ENCODE assay signal across 8 cellular contexts in genomic region chr14:96741151-96741977, GRCh38. TPM values are rescaled to one million over a fixed set of nuclear protein-coding genes. Genes with fewer than 3 reads are reported as not detected.
DNase-seq lines count a peak whose midpoint lies in the region; ATAC-seq, FAIRE-seq and TF ChIP-seq lines count a peak whose summit lies in the region.

No MANE protein-coding gene starts in this region.

- TF ChIP-seq CTCF in AG04449 (IDR thresholded peaks at IDR 0.05; ENCODE audit: insufficient read depth, low read length, missing control alignments) (peak; percentile 98), upper lobe of right lung (IDR thresholded peaks at IDR 0.05) (peak; percentile 89)

- ATAC-seq in SK-N-SH treated with all-trans-retinoic acid at 6 μM for 48 hours (peak; percentile 91), upper lobe of right lung (peak; percentile 94)
- peak; percentile 81 to 93 for ATAC-seq in activated naive CD4-positive, alpha-beta T cell treated with anti-CD3 and anti-CD28 coated beads, Interleukin-2, amount 50 U/mL, for 72 hours

- H3K27me3 ChIP-seq in upper lobe of right lung: peaks cover 67% of the 10 kb centered on the region

- intact Hi-C loops in cardiac septum (cut with DNase I) (loop anchor here (5.0 kb wide), 1 partner anchor 174 kb away; no protein-coding TSS in a partner anchor), posterior vena cava (cut with DNase I) (no loop called here), upper lobe of right lung (cut with DNase I) (no loop called here)

- no peaks in the 10 kb centered on the region for H3K36me3 Mint-ChIP-seq in activated naive CD4-positive, alpha-beta T cell treated with anti-CD3 and anti-CD28 coated beads, Interleukin-2, amount 50 U/mL, for 72 hours

- H3K9me3 ChIP-seq in upper lobe of right lung: no peaks in the 10 kb centered on the region

- POLR2A ChIA-PET in AG04449 (lab: Yijun Ruan, JAX): no interaction called here

- no peak overlapping the region for H3K27ac ChIP-seq in upper lobe of right lung

- peaks cover 8% of the 10 kb centered on the region for H3K4me1 ChIP-seq in upper lobe of right lung

- H3K9me3 Mint-ChIP-seq in activated naive CD4-positive, alpha-beta T cell treated with anti-CD3 and anti-CD28 coated beads, Interleukin-2, amount 50 U/mL, for 72 hours: no peaks in the 10 kb centered on the region

- CTCF ChIA-PET in AG04449 (lab: Yijun Ruan, JAX): interaction anchor here (0.6 to 3.7 kb wide), 15 partner anchors 8 to 184 kb away, joined by 3 to 83 read pairs (median 5); no protein-coding TSS in a partner anchor

- H3K4me3 ChIP-seq in AG04449 (ENCODE audit: low read depth, low read length) (peak overlapping the region; percentile 65), upper lobe of right lung (peak overlapping the region; percentile 38)

- peak; percentile 63 for FAIRE-seq in GM18507 (lab: Jason Lieb, UNC)

- H3K36me3 ChIP-seq in upper lobe of right lung: no peaks in the 10 kb centered on the region

- DNase-seq in AG04449 (ENCODE audit: low read depth, low spot score) (no peak), GM18507 (ENCODE audit: extremely low spot score, insufficient read length, low read depth) (peak; percentile 62), HK-2 (ENCODE audit: unreplicated experiment) (peak; percentile 65), cardiac septum (ENCODE audit: low spot score) (peak; percentile 88), posterior vena cava (ENCODE audit: low spot score) (peak; percentile 90), upper lobe of right lung (peak; percentile 84)
- peak; percentile 70 to 89 for DNase-seq in activated naive CD4-positive, alpha-beta T cell treated with anti-CD3 and anti-CD28 coated beads, Interleukin-2, amount 50 U/mL, for 72 hours (ENCODE audit: low spot score in 2 of 2)

- H3K27ac Mint-ChIP-seq in activated naive CD4-positive, alpha-beta T cell treated with anti-CD3 and anti-CD28 coated beads, Interleukin-2, amount 50 U/mL, for 72 hours: no peak overlapping the region

TF ChIP-seq in SK-N-SH treated with all-trans-retinoic acid at 6 μM for 48 hours, 23 proteins besides CTCF, POLR2A, EP300 and RAD21:
- TF ChIP-seq PPARA (CRISPR knock-in tag; IDR thresholded peaks at IDR 0.05; ENCODE audit: borderline replicate concordance) (no peak), ZNF565 (CRISPR knock-in tag; conservative IDR thresholded peaks at IDR 0.05; ENCODE audit: low read depth) (no peak), ZNF70 (CRISPR knock-in tag; IDR thresholded peaks at IDR 0.05) (no peak), TOX (CRISPR knock-in tag; IDR thresholded peaks at IDR 0.05; ENCODE audit: borderline replicate concordance) (no peak), TSHZ2 (CRISPR knock-in tag; IDR thresholded peaks at IDR 0.05) (no peak), CREB5 (CRISPR knock-in tag; IDR thresholded peaks at IDR 0.05; ENCODE audit: low read depth) (no peak), CSRNP3 (CRISPR knock-in tag; IDR thresholded peaks at IDR 0.05) (no peak), CSDC2 (CRISPR knock-in tag; IDR thresholded peaks at IDR 0.05) (no peak), RARB (CRISPR knock-in tag; IDR thresholded peaks at IDR 0.05) (no peak), ISL1 (CRISPR knock-in tag; IDR thresholded peaks at IDR 0.05) (no peak), OSR1 (CRISPR knock-in tag; IDR thresholded peaks at IDR 0.05) (no peak), PATZ1 (CRISPR knock-in tag; IDR thresholded peaks at IDR 0.05; ENCODE audit: borderline replicate concordance) (no peak), TCF4 (CRISPR knock-in tag; IDR thresholded peaks at IDR 0.05; ENCODE audit: borderline replicate concordance) (no peak), ZFP30 (CRISPR knock-in tag; IDR thresholded peaks at IDR 0.05) (no peak), ZNF8 (CRISPR knock-in tag; IDR thresholded peaks at IDR 0.05) (no peak), GLIS3 (CRISPR knock-in tag; IDR thresholded peaks at IDR 0.05) (no peak), ZC3H10 (CRISPR knock-in tag; IDR thresholded peaks at IDR 0.05) (no peak), ARNTL (CRISPR knock-in tag; IDR thresholded peaks at IDR 0.05; ENCODE audit: borderline replicate concordance, low read depth) (no peak), ZFP3 (CRISPR knock-in tag; IDR thresholded peaks at IDR 0.05) (no peak)
TF ChIP-seq in SK-N-SH treated with all-trans-retinoic acid at 6 μM for 48 hours: peak in this region for 0.

RNA-seq across cellular contexts. Expression of gene VRK1, which starts 55.8 kb away (rescaled TPM):
- total RNA-seq in activated naive CD4-positive, alpha-beta T cell treated with anti-CD3 and anti-CD28 coated beads, Interleukin-2, amount 50 U/mL, for 72 hours: 10 to 100 TPM; 51.7 to 63.1 TPM
- 9.2 TPM for total RNA-seq in cardiac septum
- 10 to 100 TPM; 10.7 to 11.5 TPM for total RNA-seq in posterior vena cava
- total RNA-seq in upper lobe of right lung: 10.2 TPM
